Comparison of ENCODE assay signal across 10 cellular contexts in genomic region chr4:98275129-98275528, GRCh38.
"Had no signal": no experiment of that assay in that cellular context is flagged by ENCODE, and none has a peak within 500 bp of the region (broad histone marks: within the 10 kb centered on the region; RNA-seq: fewer than 3 reads in every experiment).

No MANE protein-coding gene starts in this region.

- H3K9me3 ChIP-seq: sigmoid colon had no signal

- H3K27me3 ChIP-seq: sigmoid colon, tibial artery had no signal

- H3K27ac ChIP-seq: sigmoid colon, tibial artery had no signal

- H3K27me3 Mint-ChIP-seq: activated CD4-positive, alpha-beta T cell treated with anti-CD3 and anti-CD28 coated beads, Interleukin-2, amount 10 ng/mL, durations not matched to agents 7 days and 5 days; activated naive CD8-positive, alpha-beta T cell; stimulated activated naive B cell treated with anti-CD40 and anti-IgM and Interleukin-4, amounts not matched to agents 10 μg/mL and 1 μg/mL and 100 μg/mL, for 72 hours had no signal

- H3K4me3 Mint-ChIP-seq: activated CD4-positive, alpha-beta T cell treated with anti-CD3 and anti-CD28 coated beads, Interleukin-2, amount 10 ng/mL, durations not matched to agents 7 days and 5 days; activated naive CD8-positive, alpha-beta T cell; nephron; stimulated activated naive B cell treated with anti-CD40 and anti-IgM and Interleukin-4, amounts not matched to agents 10 μg/mL and 1 μg/mL and 100 μg/mL, for 72 hours had no signal

- H3K4me3 ChIP-seq: sigmoid colon, tibial artery had no signal

- ATAC-seq: stimulated activated naive B cell treated with anti-CD40 and anti-IgM and Interleukin-4, amounts not matched to agents 10 μg/mL and 1 μg/mL and 100 μg/mL, for 72 hours had no signal

- DNase-seq: activated CD4-positive, alpha-beta T cell treated with anti-CD3 and anti-CD28 coated beads, Interleukin-2, amount 10 ng/mL, durations not matched to agents 7 days and 5 days; activated gamma-delta T cell; activated T-cell treated with anti-CD3 and anti-CD28 coated beads, Interleukin-2, amount 50 U/mL, for 1 hour; nucleus accumbens; sigmoid colon; stimulated activated CD4-positive, alpha-beta T cell treated with anti-CD3 and anti-CD28 coated beads, Interleukin-4, amount 100 ng/mL, for 4 hours; stimulated activated naive B cell treated with anti-CD40 and anti-IgM and Interleukin-4, amounts not matched to agents 10 μg/mL and 1 μg/mL and 100 μg/mL, for 72 hours; tibial artery had no signal

- H3K27ac Mint-ChIP-seq: activated CD4-positive, alpha-beta T cell treated with anti-CD3 and anti-CD28 coated beads, Interleukin-2, amount 10 ng/mL, durations not matched to agents 7 days and 5 days; activated naive CD8-positive, alpha-beta T cell; stimulated activated naive B cell treated with anti-CD40 and anti-IgM and Interleukin-4, amounts not matched to agents 10 μg/mL and 1 μg/mL and 100 μg/mL, for 72 hours had no signal

- H3K4me1 ChIP-seq: sigmoid colon, tibial artery had no signal

- H3K36me3 ChIP-seq: sigmoid colon, tibial artery had no signal

- H3K4me1 Mint-ChIP-seq: nephron had no signal
